Comparison of ENCODE assay signal across 14 cellular contexts in the genomic region with DNA sequence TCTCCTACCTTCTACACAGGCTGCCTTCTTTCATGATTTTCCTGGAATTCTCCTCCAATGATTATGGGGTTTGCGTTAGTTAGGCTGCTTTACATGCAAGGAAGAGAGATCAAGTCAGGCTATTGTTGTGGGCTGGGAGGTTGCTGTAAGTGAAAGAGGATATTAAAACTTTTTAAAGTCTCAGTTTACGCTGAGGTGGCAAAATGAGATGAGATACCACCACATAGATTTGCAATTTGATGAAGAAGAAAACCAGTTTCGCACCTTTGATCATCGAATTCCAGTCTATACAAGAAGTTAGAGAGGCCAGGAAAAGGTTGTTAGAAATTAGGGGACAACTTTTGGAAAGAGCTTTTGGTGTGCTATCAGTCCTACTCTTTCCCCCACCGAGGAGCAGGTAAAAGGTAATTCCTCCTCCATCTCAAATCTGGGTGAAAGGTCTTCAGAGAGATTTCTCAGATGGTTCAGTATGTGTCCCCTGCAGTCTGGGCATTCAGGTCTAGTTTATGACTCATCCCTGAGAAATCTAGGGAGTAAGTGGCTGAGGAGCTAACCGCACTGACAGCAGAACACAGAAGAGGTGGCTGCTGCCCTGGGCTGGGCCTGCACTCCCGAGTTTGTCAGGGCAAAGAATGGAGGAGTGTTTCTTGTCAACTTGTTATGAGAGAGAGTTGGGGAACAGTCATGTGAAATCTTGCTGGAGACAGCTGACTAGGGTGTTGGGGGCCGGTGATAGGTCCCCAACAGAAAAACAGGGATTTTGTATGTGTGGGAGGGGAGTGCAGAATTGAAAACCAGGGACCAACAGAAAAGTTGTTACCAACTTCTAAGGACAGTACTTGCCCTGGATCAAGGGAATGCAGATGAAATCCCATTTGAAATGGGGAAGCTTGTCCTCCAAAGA. TPM values are rescaled to one million over a fixed set of nuclear protein-coding genes. Genes with fewer than 3 reads are reported as not detected.
A peak's percentile ranks its signal among the peaks of the same experiment; 100 is the strongest.
DNase-seq lines count a peak whose midpoint lies in the region; ATAC-seq and TF ChIP-seq lines count a peak whose summit lies in the region.
"Had no signal": no experiment of that assay in that cellular context is flagged by ENCODE, and none has a peak within 500 bp of the region (broad histone marks: within the 10 kb centered on the region; RNA-seq: fewer than 3 reads in every experiment).

No MANE protein-coding gene starts in this region.

- H3K27me3 Mint-ChIP-seq in MCF 10A (ENCODE audit: insufficient read depth, unreplicated experiment) = no peaks in the 10 kb centered on the region

- peak overlapping the region; percentile 20; the same call in 1 of the 2 replicates for H3K56ac ChIP-seq in IMR-90 (ENCODE audit: extremely low read depth, insufficient read depth, low read length)

- H2AK9ac ChIP-seq in IMR-90 (replicated peaks; ENCODE audit: low read depth, low read length, poor library complexity) = no peak overlapping the region

- H3K23ac ChIP-seq in IMR-90 (ENCODE audit: low read depth, low read length) = peak overlapping the region; percentile 3; the same call in 1 of the 2 replicates

- dilution Hi-C loops in IMR-90 (cut with HindIII; ENCODE audit: low sequenced_read_pairs, unreplicated experiment) = no loop called here

- H3K79me1 ChIP-seq in IMR-90 (ENCODE audit: low read depth in 1 of 2, low read length in 2 of 2) = no peaks in the 10 kb centered on the region

- H3K4me2 ChIP-seq in IMR-90 (ENCODE audit: low read depth, low read length) = peak overlapping the region; percentile 16; the same call in 1 of the 2 replicates

- H2BK15ac ChIP-seq in IMR-90 (ENCODE audit: low read depth, low read length) = peak overlapping the region; percentile 84

- H3K9ac ChIP-seq in IMR-90 (ENCODE audit: low read depth, low read length) = no peak overlapping the region

- in situ Hi-C loops in IMR-90 (cut with MboI; ENCODE audit: low sequenced_read_pairs) = no loop called here

- ATAC-seq in IMR-90 (ENCODE audit: low read depth) (peak; percentile 94), HG03432 (IDR thresholded peaks at IDR 0.05; ENCODE audit: unreplicated experiment) (no peak)
- ATAC-seq: CD8-positive, alpha-beta T cell; mucosa of descending colon had no signal

- H3K4me1 ChIP-seq in IMR-90 (ENCODE audit: control insufficient read depth, insufficient read depth, low read length) = peaks cover 8% of the 10 kb centered on the region
- peaks cover 5% of the 10 kb centered on the region for H3K4me1 ChIP-seq in vagina
- H3K4me1 ChIP-seq: suprapubic skin had no signal

- no peaks in the 10 kb centered on the region for H3K36me3 Mint-ChIP-seq in MCF 10A (ENCODE audit: insufficient read depth, unreplicated experiment)
- H3K36me3 Mint-ChIP-seq: CD8-positive, alpha-beta T cell had no signal

- no peak for TF ChIP-seq RAD21 in IMR-90 (IDR thresholded peaks at IDR 0.05; ENCODE audit: low read length)

- H3K4me3 Mint-ChIP-seq in MCF 10A (ENCODE audit: unreplicated experiment) = no peak overlapping the region
- H3K4me3 Mint-ChIP-seq: CD8-positive, alpha-beta T cell; H9 had no signal

- intact Hi-C loops in IMR-90 (cut with micrococcal nuclease) (no loop called here), MCF 10A (cut with micrococcal nuclease) (no loop called here), vagina (cut with DNase I) (no loop called here)

- 64% methylated on average over 4 of the region's 8 CpGs; no CpG with 5 or more reads in 1 of the 2 experiments for WGBS in IMR-90 (ENCODE audit: extremely low coverage in 2 of 2, insufficient read length in 1 of 2), 2 experiments

- peak overlapping the region; percentile 63 for H3K4ac ChIP-seq in IMR-90 (ENCODE audit: low read depth, low read length)

- H2BK20ac ChIP-seq in IMR-90 (ENCODE audit: low read depth, low read length) = peak overlapping the region; percentile 64

- H2AFZ ChIP-seq in IMR-90 (replicated peaks; ENCODE audit: low read length, poor library complexity) = peak overlapping the region; percentile 82

- H3K27ac ChIP-seq in IMR-90 (ENCODE audit: insufficient read depth, low read length) (no peak overlapping the region), vagina (no peak overlapping the region)
- H3K27ac ChIP-seq: suprapubic skin had no signal

- peak overlapping the region; percentile 67 for H3K14ac ChIP-seq in IMR-90 (replicated peaks; ENCODE audit: low read depth, low read length)

- no peaks in the 10 kb centered on the region for H3K27me3 ChIP-seq in IMR-90 (ENCODE audit: control insufficient read depth, insufficient read depth, low read length)
- no peaks in the 10 kb centered on the region for H3K27me3 ChIP-seq in vagina
- H3K27me3 ChIP-seq: suprapubic skin had no signal

- peak overlapping the region; percentile 48 for H2BK5ac ChIP-seq in IMR-90 (ENCODE audit: low read depth, low read length, poor library complexity, severe bottlenecking)

- TF ChIP-seq CTCF in AG10803 (conservative IDR thresholded peaks at IDR 0.05; ENCODE audit: low read length) (no peak), IMR-90 (conservative IDR thresholded peaks at IDR 0.05; ENCODE audit: low read depth, low read length) (no peak), MCF 10A (IDR thresholded peaks at IDR 0.05; ENCODE audit: unreplicated experiment) (no peak), vagina (IDR thresholded peaks at IDR 0.05) (no peak)

- H2AK5ac ChIP-seq in IMR-90 (ENCODE audit: low read depth, low read length) = peak overlapping the region; percentile 13

- CTCF ChIA-PET in IMR-90 (lab: Yijun Ruan, JAX) (interaction anchor here (0.5 to 0.7 kb wide), 2 partner anchors 145 to 468 kb away, joined by 3 to 6 read pairs; no protein-coding TSS in a partner anchor), MCF 10A (lab: Yijun Ruan, JAX) (interaction anchor here (0.7 to 1.1 kb wide), 2 partner anchors 30 to 57 kb away, joined by 3 read pairs; no protein-coding TSS in a partner anchor)

- no peaks in the 10 kb centered on the region for H3K9me3 ChIP-seq in IMR-90 (ENCODE audit: control insufficient read depth, insufficient read depth, low read length)
- no peaks in the 10 kb centered on the region for H3K9me3 ChIP-seq in vagina
- H3K9me3 ChIP-seq: mucosa of descending colon, suprapubic skin had no signal

- TF ChIP-seq POLR2A in IMR-90 (IDR thresholded peaks at IDR 0.05; ENCODE audit: low read depth, low read length) = no peak
- no peak for TF ChIP-seq POLR2A in vagina (IDR thresholded peaks at IDR 0.05)

- DNase-seq in AG10803 (ENCODE audit: low read depth) = peak; percentile 83
- DNase-seq in IMR-90 = peak; percentile 79
- DNase-seq in MCF 10A (ENCODE audit: unreplicated experiment) = peak; percentile 80
- DNase-seq in kidney tubule cell (ENCODE audit: low spot score) = peak; percentile 93
- DNase-seq in vagina (ENCODE audit: extremely low spot score in 2 of 2) = no peak
- no peak for DNase-seq in superior temporal gyrus (ENCODE audit: extremely low spot score)
- DNase-seq in activated CD4-positive, alpha-beta T cell treated with anti-CD3 and anti-CD28 coated beads, Interleukin-2, amount 50 U/mL, for 1 hour = no peak
- DNase-seq: activated gamma-delta T cell; CD8-positive, alpha-beta T cell; H9; mucosa of descending colon; NCI-H526 treated with DMSO at 0.1 percent for 48 hours had no signal

- H3K27ac Mint-ChIP-seq in MCF 10A (ENCODE audit: low read depth, unreplicated experiment) = peak overlapping the region; percentile 53
- H3K27ac Mint-ChIP-seq: CD8-positive, alpha-beta T cell; H9 had no signal

- peak overlapping the region; percentile 63 for H4K91ac ChIP-seq in IMR-90 (ENCODE audit: insufficient read depth, low read depth, low read length)

- BruUV-seq in IMR-90 (replicated peaks; lab: Mats Ljungman, UMichigan) (no TSS peak), MCF 10A (replicated peaks; lab: Mats Ljungman, UMichigan) (no TSS peak)

- no peaks in the 10 kb centered on the region for H3K9me3 Mint-ChIP-seq in MCF 10A (ENCODE audit: unreplicated experiment)
- H3K9me3 Mint-ChIP-seq: CD8-positive, alpha-beta T cell; H9 had no signal

- no peak overlapping the region for H3K4me3 ChIP-seq in AG10803 (ENCODE audit: low read length)
- H3K4me3 ChIP-seq in IMR-90 (ENCODE audit: insufficient read depth, low read depth, low read length) = no peak overlapping the region
- H3K4me3 ChIP-seq in vagina = no peak overlapping the region
- H3K4me3 ChIP-seq: mucosa of descending colon, suprapubic skin had no signal

- peak overlapping the region; percentile 65 for H2BK120ac ChIP-seq in IMR-90 (ENCODE audit: low read depth, low read length)

- peak overlapping the region; percentile 14; the same call in 1 of the 2 replicates for H3K18ac ChIP-seq in IMR-90 (ENCODE audit: low read depth, low read length)

- no peaks in the 10 kb centered on the region for H4K20me1 ChIP-seq in IMR-90 (ENCODE audit: insufficient read depth, low read length)

- H3K9me1 ChIP-seq in IMR-90 (ENCODE audit: insufficient read depth, low read length) = peaks cover 6% of the 10 kb centered on the region

- H3K4me1 Mint-ChIP-seq in MCF 10A (ENCODE audit: insufficient read depth, unreplicated experiment) = peaks cover 13% of the 10 kb centered on the region

- H4K8ac ChIP-seq in IMR-90 (ENCODE audit: low read depth in 2 of 2, low read length in 2 of 2) = peak overlapping the region; percentile 24 to 34; a peak in 3 of 4 replicates

- H4K5ac ChIP-seq in IMR-90 (ENCODE audit: low read depth, low read length) = no peak overlapping the region

- POLR2A ChIA-PET in IMR-90 (lab: Charles Lee; ENCODE audit: unreplicated experiment) (no interaction called here), MCF 10A (lab: Yijun Ruan, JAX) (interaction anchor here (0.6 to 1.6 kb wide), 6 partner anchors 10 to 460 kb away, joined by 3 to 6 read pairs (median 3); no protein-coding TSS in a partner anchor)

- H3K36me3 ChIP-seq in IMR-90 (ENCODE audit: control insufficient read depth, insufficient read depth, low read length) = no peaks in the 10 kb centered on the region
- no peaks in the 10 kb centered on the region for H3K36me3 ChIP-seq in vagina
- H3K36me3 ChIP-seq: suprapubic skin had no signal

TF ChIP-seq in IMR-90, 13 proteins besides CTCF, POLR2A, EP300 and RAD21 (continues in another document):
- TF ChIP-seq RFX5 (IDR thresholded peaks at IDR 0.05; ENCODE audit: low read depth, low read length) = peak; percentile 84
- TF ChIP-seq FOS (IDR thresholded peaks at IDR 0.05; ENCODE audit: low read depth, low read length) = peak; percentile 81
- TF ChIP-seq BHLHE40 (IDR thresholded peaks at IDR 0.05; ENCODE audit: low read depth, low read length) = 0 out of 2 replicates have a peak, but pooled peaks have one; percentile 9

RNA-seq across cellular contexts. Expression of a gene that starts 34.7 kb away (rescaled TPM):
- total RNA-seq in IMR-90 (2012; rRNA removed) (not detected in 2 replicates), MCF 10A (2022) (not detected in 2 replicates), vagina (not detected)
- polyA plus RNA-seq in IMR-90 (2012; rRNA removed) = not detected in 2 replicates
- not detected in 2 replicates for polyA plus RNA-seq in IMR-90 (2012; cell fraction: cytosol; rRNA removed)
- not detected in 2 replicates for polyA plus RNA-seq in IMR-90 (2012; cell fraction: nucleus; rRNA removed; ENCODE audit: low replicate concordance)
- total RNA-seq: CD8-positive, alpha-beta T cell; H9; mucosa of descending colon; suprapubic skin had no signal

Comparison
In these comparisons a context has a peak if more than half of its experiments do, and no peak if none do; other contexts are left out.
1. DNase-seq: peak in AG10803 (single experiment), IMR-90 (single experiment), MCF 10A (single experiment) and kidney tubule cell (single experiment); none in vagina (0 of 2), superior temporal gyrus (single experiment) and activated CD4-positive, alpha-beta T cell treated with anti-CD3 and anti-CD28 coated beads, Interleukin-2, amount 50 U/mL, for 1 hour (single experiment).